ENCODE assay signal across 20 cellular contexts in the genomic region with DNA sequence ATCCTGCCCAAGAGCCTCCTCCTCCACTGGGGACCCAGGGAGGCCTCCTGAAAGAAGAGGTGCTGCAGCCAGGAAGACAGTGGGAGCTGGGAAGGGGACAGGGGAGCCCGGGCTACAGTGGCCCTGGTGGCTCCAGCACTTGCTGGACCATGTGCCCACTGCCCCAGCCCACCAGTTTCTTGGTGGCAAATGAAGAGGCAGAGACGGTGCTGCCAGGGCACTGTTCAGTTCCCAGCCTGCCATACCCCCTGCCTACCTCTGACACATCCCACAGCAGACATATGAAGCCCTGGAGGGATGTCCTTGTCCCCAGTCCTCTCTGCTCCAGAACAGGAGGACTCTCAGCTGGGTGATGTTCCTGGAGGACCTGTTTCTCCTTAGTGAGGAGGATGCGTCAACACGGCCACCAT. TPM values are rescaled to one million over a fixed set of nuclear protein-coding genes. Genes with fewer than 3 reads are reported as not detected.
DNase-seq lines count a peak whose midpoint lies in the region; ATAC-seq and TF ChIP-seq lines count a peak whose summit lies in the region.
"Had no signal": no experiment of that assay in that cellular context is flagged by ENCODE, and none has a peak within 500 bp of the region (broad histone marks: within the 10 kb centered on the region; RNA-seq: fewer than 3 reads in every experiment).

No MANE protein-coding gene starts in this region.

- 62 to 100% methylated on average over 2 to 4 of the region's 4 CpGs for WGBS in endodermal cell (ENCODE audit: insufficient coverage in 1 of 2, insufficient read length in 1 of 2), 2 experiments

- H3K27ac ChIP-seq in endodermal cell (ENCODE audit: low read depth, low read length): no peak overlapping the region
- H3K27ac ChIP-seq in naive thymus-derived CD4-positive, alpha-beta T cell (ENCODE audit: low read depth, low read length): no peak overlapping the region
- H3K27ac ChIP-seq: WERI-Rb-1 had no signal

- H3K36me3 Mint-ChIP-seq in endodermal cell (ENCODE audit: low read depth): no peaks in the 10 kb centered on the region
- H3K36me3 Mint-ChIP-seq in naive thymus-derived CD4-positive, alpha-beta T cell: peaks cover 0 to 6% (median 0%) of the 10 kb centered on the region in 5 donors
- H3K36me3 Mint-ChIP-seq: naive B cell had no signal

- DNase-seq in 8988T (peak; percentile 13), H7 (peak; percentile 28), endodermal cell (peak; percentile 28), retina (peak; percentile 5), NCI-H446 treated with DMSO at 0.1 percent for 48 hours (lab: John Stamatoyannopoulos, UW) (no peak), A172 (ENCODE audit: low spot score) (no peak)
- no peak for DNase-seq in naive thymus-derived CD4-positive, alpha-beta T cell
- DNase-seq: activated CD8-positive, alpha-beta T cell treated with anti-CD3 and anti-CD28 coated beads for 36 hours; activated naive CD8-positive, alpha-beta T cell treated with anti-CD3 and anti-CD28 coated beads, Interleukin-2, amount 50 U/mL, for 24 hours; activated T-cell treated with anti-CD3 and anti-CD28 coated beads, Interleukin-2, amount 50 U/mL, for 72 hours; COR-L47; effector CD8-positive, alpha-beta T cell; naive B cell; NCI-H187; NCI-H345; NK-92 treated with Interleukin-12 subunit alpha and Interleukin-12 subunit beta, amount 100 ng/mL, for 24 hours; WERI-Rb-1 had no signal

- H3K27me3 ChIP-seq in H7 (ENCODE audit: control insufficient read depth, insufficient read depth, low read length): peaks cover 18% of the 10 kb centered on the region
- H3K27me3 ChIP-seq in endodermal cell (ENCODE audit: control insufficient read depth, insufficient read depth, low read length, poor library complexity, severe bottlenecking): peaks cover 33% of the 10 kb centered on the region
- H3K27me3 ChIP-seq in naive thymus-derived CD4-positive, alpha-beta T cell (ENCODE audit: control insufficient read depth in 2 of 2, insufficient read depth in 2 of 2, low read length in 2 of 2): peaks cover 4 to 6% of the 10 kb centered on the region in 2 donors

- no peak overlapping the region for H3K9ac ChIP-seq in endodermal cell (ENCODE audit: extremely low read depth, low read length, poor library complexity, severe bottlenecking)

- H3K4me1 Mint-ChIP-seq in endodermal cell: peaks cover 13% of the 10 kb centered on the region
- H3K4me1 Mint-ChIP-seq in naive thymus-derived CD4-positive, alpha-beta T cell: peaks cover 0 to 19% (median 13%) of the 10 kb centered on the region in 7 donors

- no peak for ATAC-seq in naive thymus-derived CD4-positive, alpha-beta T cell
- ATAC-seq in GM21515 (IDR thresholded peaks at IDR 0.05; ENCODE audit: unreplicated experiment): no peak
- ATAC-seq: activated CD8-positive, alpha-beta T cell treated with anti-CD3 and anti-CD28 coated beads for 36 hours; activated naive CD8-positive, alpha-beta T cell treated with anti-CD3 and anti-CD28 coated beads, Interleukin-2, amount 50 U/mL, for 24 hours; activated T-cell treated with anti-CD3 and anti-CD28 coated beads, Interleukin-2, amount 50 U/mL, for 72 hours had no signal

- no peak overlapping the region for H3K4me3 Mint-ChIP-seq in endodermal cell
- H3K4me3 Mint-ChIP-seq in naive thymus-derived CD4-positive, alpha-beta T cell: no peak overlapping the region
- H3K4me3 Mint-ChIP-seq: activated CD8-positive, alpha-beta T cell treated with anti-CD3 and anti-CD28 coated beads for 36 hours; activated naive CD8-positive, alpha-beta T cell treated with anti-CD3 and anti-CD28 coated beads, Interleukin-2, amount 50 U/mL, for 24 hours; activated T-cell treated with anti-CD3 and anti-CD28 coated beads, Interleukin-2, amount 50 U/mL, for 72 hours; naive B cell had no signal

- no peaks in the 10 kb centered on the region for H3K9me3 Mint-ChIP-seq in endodermal cell
- H3K9me3 Mint-ChIP-seq in naive thymus-derived CD4-positive, alpha-beta T cell: no peaks in the 10 kb centered on the region
- H3K9me3 Mint-ChIP-seq: activated CD8-positive, alpha-beta T cell treated with anti-CD3 and anti-CD28 coated beads for 36 hours; activated naive CD8-positive, alpha-beta T cell treated with anti-CD3 and anti-CD28 coated beads, Interleukin-2, amount 50 U/mL, for 24 hours; activated T-cell treated with anti-CD3 and anti-CD28 coated beads, Interleukin-2, amount 50 U/mL, for 72 hours; naive B cell had no signal

- CTCF ChIA-PET in naive thymus-derived CD4-positive, alpha-beta T cell (lab: Charles Lee): no interaction called here

- H3K4me1 ChIP-seq in endodermal cell (ENCODE audit: control insufficient read depth, insufficient read depth, low read length): no peaks in the 10 kb centered on the region
- no peaks in the 10 kb centered on the region for H3K4me1 ChIP-seq in naive thymus-derived CD4-positive, alpha-beta T cell (ENCODE audit: control insufficient read depth in 2 of 2, insufficient read depth in 2 of 2, low read length in 2 of 2)

- no peak for TF ChIP-seq CTCF in endodermal cell (conservative IDR thresholded peaks at IDR 0.05)

- H3K27ac Mint-ChIP-seq in endodermal cell: no peak overlapping the region
- H3K27ac Mint-ChIP-seq in naive thymus-derived CD4-positive, alpha-beta T cell: no peak overlapping the region
- H3K27ac Mint-ChIP-seq: activated CD8-positive, alpha-beta T cell treated with anti-CD3 and anti-CD28 coated beads for 36 hours; activated naive CD8-positive, alpha-beta T cell treated with anti-CD3 and anti-CD28 coated beads, Interleukin-2, amount 50 U/mL, for 24 hours; activated T-cell treated with anti-CD3 and anti-CD28 coated beads, Interleukin-2, amount 50 U/mL, for 72 hours; naive B cell had no signal

- intact Hi-C loops in naive thymus-derived CD4-positive, alpha-beta T cell (cut with micrococcal nuclease): no loop called here

- H3K27me3 Mint-ChIP-seq in endodermal cell (ENCODE audit: insufficient read depth): peaks cover 35% of the 10 kb centered on the region
- H3K27me3 Mint-ChIP-seq in naive thymus-derived CD4-positive, alpha-beta T cell: peaks cover 19 to 47% (median 25%) of the 10 kb centered on the region in 5 donors

- no peaks in the 10 kb centered on the region for H3K36me3 ChIP-seq in H7 (replicated peaks; ENCODE audit: control insufficient read depth, insufficient read depth, low read length)
- H3K36me3 ChIP-seq in endodermal cell (ENCODE audit: control insufficient read depth, insufficient read depth, low read length): no peaks in the 10 kb centered on the region
- no peaks in the 10 kb centered on the region for H3K36me3 ChIP-seq in naive thymus-derived CD4-positive, alpha-beta T cell (ENCODE audit: control insufficient read depth in 2 of 3, insufficient read depth in 3 of 3, low read length in 3 of 3)
- H3K36me3 ChIP-seq: WERI-Rb-1 had no signal

- no peak overlapping the region for H3K4me3 ChIP-seq in H7 (ENCODE audit: insufficient read depth, low read depth, low read length)
- H3K4me3 ChIP-seq in endodermal cell (ENCODE audit: low read length): no peak overlapping the region
- no peak overlapping the region for H3K4me3 ChIP-seq in naive thymus-derived CD4-positive, alpha-beta T cell (ENCODE audit: low read length)

- POLR2A ChIA-PET in naive thymus-derived CD4-positive, alpha-beta T cell (lab: Charles Lee): interaction anchor here (0.6 kb wide), 2 partner anchors 28 to 196 kb away, joined by 3 read pairs; no protein-coding TSS in a partner anchor

- no peaks in the 10 kb centered on the region for H3K9me3 ChIP-seq in endodermal cell (ENCODE audit: control insufficient read depth, low read length)
- no peaks in the 10 kb centered on the region for H3K9me3 ChIP-seq in naive thymus-derived CD4-positive, alpha-beta T cell (ENCODE audit: control insufficient read depth in 2 of 3, low read length in 3 of 3)

RNA-seq across cellular contexts. Expression of a gene that starts 3.7 kb away (rescaled TPM):
- total RNA-seq in H7 (2014; rRNA removed; shearing (Covaris generic)): 0.17 and 0.78 TPM in 2 replicates
- 1 to 10 TPM in 1 of 2 donors, under 1 TPM in 1; 0.40 to 1.6 TPM for total RNA-seq in endodermal cell
- polyA plus RNA-seq in endodermal cell (2013, experiment 1 of 2): 1.2 TPM
- 0.83 TPM for polyA plus RNA-seq in endodermal cell (2013, experiment 2 of 2)
- 10 to 100 TPM in 1 of 5 experiments, 1 to 10 TPM in 1, under 1 TPM in 2, not detected in 1; 0.59 to 13.2 (median 0.95) TPM for total RNA-seq in naive thymus-derived CD4-positive, alpha-beta T cell
- 1 to 10 TPM in 1 of 2 donors, under 1 TPM in 1; 0.52 to 1.9 TPM for polyA plus RNA-seq in naive thymus-derived CD4-positive, alpha-beta T cell
- 32.4 and 35.2 TPM in 2 replicates for total RNA-seq in A172 (2014; rRNA removed; shearing (Covaris generic))
- total RNA-seq: H4, lung microvascular endothelial cell had no signal

Comparison
In these comparisons a context has a peak if more than half of its experiments do, and no peak if none do; other contexts are left out.
1. DNase-seq: peak in 8988T (single experiment), H7 (single experiment), endodermal cell (single experiment) and retina (single experiment); none in NCI-H446 treated with DMSO at 0.1 percent for 48 hours (single experiment), naive thymus-derived CD4-positive, alpha-beta T cell (0 of 9) and A172 (single experiment).